In the genomic region with DNA sequence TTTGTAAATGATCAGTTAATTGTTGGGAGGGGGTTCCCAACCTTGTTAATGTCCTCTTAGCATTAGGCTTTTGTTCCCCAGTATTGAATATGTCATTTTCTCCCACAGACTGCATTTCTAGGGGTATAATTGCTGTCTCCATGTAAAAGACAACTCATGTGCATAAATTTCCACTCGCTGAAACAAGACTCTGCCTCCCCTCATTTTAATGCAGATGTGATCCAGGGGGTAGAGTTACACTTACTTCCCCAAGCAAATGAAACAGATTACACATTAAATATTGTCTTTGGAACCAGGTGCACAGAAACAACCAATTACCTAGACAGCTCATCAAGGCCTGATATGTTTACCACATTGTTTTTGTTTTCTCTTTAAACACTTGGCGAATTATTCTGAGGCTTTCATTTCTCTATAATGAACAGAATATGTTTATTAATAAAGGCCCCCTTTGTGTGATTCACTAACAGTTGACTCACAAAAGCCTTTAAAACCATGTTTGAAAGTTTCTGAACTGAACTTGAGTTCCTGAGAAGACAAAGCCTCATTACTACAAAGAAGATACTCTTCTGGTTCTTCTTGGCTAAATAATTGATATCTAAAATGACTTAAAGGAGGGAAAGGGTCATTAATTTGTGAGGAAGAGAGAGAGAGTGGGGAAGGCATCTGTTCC, we compare ENCODE assay signal across 18 cellular contexts. TPM values are rescaled to one million over a fixed set of nuclear protein-coding genes. Genes with fewer than 3 reads are reported as not detected.
DNase-seq lines count a peak whose midpoint lies in the region; ATAC-seq, FAIRE-seq and TF ChIP-seq lines count a peak whose summit lies in the region.
"Had no signal": no experiment of that assay in that cellular context is flagged by ENCODE, and none has a peak within 500 bp of the region (broad histone marks: within the 10 kb centered on the region; RNA-seq: fewer than 3 reads in every experiment).

No MANE protein-coding gene starts in this region.

- H3K36me3 ChIP-seq in K562 (ENCODE audit: control insufficient read depth, insufficient read depth, low read length) = no peaks in the 10 kb centered on the region
- H3K36me3 ChIP-seq: brain microvascular endothelial cell, pancreas, suprapubic skin had no signal

- H4K20me1 ChIP-seq in K562 (replicated peaks; ENCODE audit: control insufficient read depth, insufficient read depth, low read length) = no peaks in the 10 kb centered on the region

- no peak overlapping the region for H3K9ac ChIP-seq in K562 (ENCODE audit: insufficient read depth in 1 of 2, low read depth in 2 of 2, low read length in 2 of 2)

- TF ChIP-seq EP300 in K562 (IDR thresholded peaks at IDR 0.05; ENCODE audit: low read length) = no peak

- no peak overlapping the region for H3K27ac ChIP-seq in K562 (ENCODE audit: extremely low read depth, low read depth, low read length)
- H3K27ac ChIP-seq: 22Rv1, brain microvascular endothelial cell, pancreas, suprapubic skin had no signal

- in situ Hi-C loops in K562 (cut with MboI) = no loop called here

- no peak for TF ChIP-seq POLR2A in K562 (conservative IDR thresholded peaks at IDR 0.05)

- no peak for TF ChIP-seq RAD21 in K562 (CRISPR knock-in tag; conservative IDR thresholded peaks at IDR 0.05 in 1 of 2, IDR thresholded peaks at IDR 0.05 in 1 of 2)

- CTCF ChIA-PET in K562 (lab: Yijun Ruan, JAX; ENCODE audit: low intra/inter-chr PET ratio) = no interaction called here

- BruUV-seq in K562 (replicated peaks; lab: Mats Ljungman, UMichigan) = no TSS peak

- 40% methylated on average over 2 of the region's 2 CpGs for WGBS in K562 (ENCODE audit: insufficient coverage, low coverage, missing lambda C conversion rate)

- no peaks in the 10 kb centered on the region for H3K9me3 ChIP-seq in K562 (replicated peaks; ENCODE audit: control insufficient read depth, insufficient read depth, low read depth, low read length)
- H3K9me3 ChIP-seq: pancreas, suprapubic skin had no signal

- no peak overlapping the region for H3K4me2 ChIP-seq in K562 (ENCODE audit: insufficient read depth, low read length)
- H3K4me2 ChIP-seq: smooth muscle cell had no signal

- H3K27me3 ChIP-seq in K562 (ENCODE audit: control insufficient read depth in 2 of 2, insufficient read depth in 2 of 2, low read length in 2 of 2) = no peaks in the 10 kb centered on the region
- H3K27me3 ChIP-seq: brain microvascular endothelial cell, pancreas, suprapubic skin had no signal

- intact Hi-C loops in K562 (cut with micrococcal nuclease) = no loop called here

- TF ChIP-seq CTCF in K562 (IDR thresholded peaks at IDR 0.05 in 2 of 3, conservative IDR thresholded peaks at IDR 0.05 in 1 of 3; ENCODE audit: insufficient read depth in 2 of 3, low read depth in 1 of 3, low read length in 3 of 3) = no peak

- H3K79me2 ChIP-seq in K562 (ENCODE audit: control insufficient read depth, insufficient read depth, low read length) = no peaks in the 10 kb centered on the region

- FAIRE-seq in K562 (lab: Jason Lieb, UNC) = no peak
- FAIRE-seq: GM18507, pancreas had no signal

- no peaks in the 10 kb centered on the region; a peak in 1 of 5 replicates for H3K4me1 ChIP-seq in K562 (replicated peaks in 1 of 2; ENCODE audit: control insufficient read depth in 2 of 2, insufficient read depth in 2 of 2, low read length in 2 of 2)
- H3K4me1 ChIP-seq: suprapubic skin had no signal

- H3K4me3 ChIP-seq in K562 = no peak overlapping the region
- H3K4me3 ChIP-seq: pancreas, smooth muscle cell, suprapubic skin had no signal

- DNase-seq in DMS 273 (lab: John Stamatoyannopoulos, UW; ENCODE audit: unreplicated experiment) (peak; percentile 59), DMS 273 treated with DMSO at 0.1 percent for 48 hours (lab: John Stamatoyannopoulos, UW) (no peak), COLO829 (ENCODE audit: low spot score) (peak; percentile 54), NCI-H69 (lab: John Stamatoyannopoulos, UW) (peak; percentile 84), K562 (ENCODE audit: extremely low read depth in 1 of 4, low spot score in 3 of 4) (no peak), T-helper 9 cell (no peak), RKO (ENCODE audit: low spot score) (no peak)
- DNase-seq: brain microvascular endothelial cell; effector CD8-positive, alpha-beta T cell; foreskin fibroblast; GF-D8; GOT3; pancreas had no signal

- no peaks in the 10 kb centered on the region for H3K9me1 ChIP-seq in K562 (ENCODE audit: control insufficient read depth, insufficient read depth, low read length)

- H2AFZ ChIP-seq in K562 (ENCODE audit: low read depth, low read length) = peak overlapping the region; percentile 28; the same call in 1 of the 2 replicates

- POLR2A ChIA-PET in K562 (lab: Yijun Ruan, JAX) = interaction anchor here (2.2 kb wide), 1 partner anchor 15 kb away, joined by 9 read pairs; a partner anchor contains a TSS

- ATAC-seq in K562 (no peak), HG03378 (IDR thresholded peaks at IDR 0.05; ENCODE audit: unreplicated experiment) (no peak)
- ATAC-seq: pancreas had no signal

TF ChIP-seq in K562, 482 proteins besides CTCF, POLR2A, EP300 and RAD21:
- TF ChIP-seq RCOR1 (IDR thresholded peaks at IDR 0.05; ENCODE audit: borderline replicate concordance in 1 of 2, low read depth in 2 of 2, low read length in 2 of 2) (no peak), MYC (IDR thresholded peaks at IDR 0.05; ENCODE audit: low read depth, low read length) (0 out of 2 replicates have a peak, but pooled peaks have one; percentile 11), MYC (CRISPR knock-in tag; IDR thresholded peaks at IDR 0.05; ENCODE audit: borderline replicate concordance, low read depth) (no peak)

RNA-seq across cellular contexts. Expression of a gene that starts 15.0 kb away (rescaled TPM):
- 38.7 and 52.9 TPM in 2 replicates for total RNA-seq in K562 (2011; cell fraction: chromatin; rRNA removed; ENCODE audit: low replicate concordance)
- 26.2 and 27.5 TPM in 2 replicates for total RNA-seq in K562 (2011; cell fraction: nucleolus; rRNA removed)
- 35.6 and 47.0 TPM in 2 replicates for total RNA-seq in K562 (2011; cell fraction: nucleoplasm; rRNA removed)
- total RNA-seq in K562 (2014; rRNA removed) (4.3 and 4.4 TPM in 2 replicates), K562 (2014; rRNA removed; fragmentation: Illumina TruSeq; extraction: Trizol) (6.8 and 6.9 TPM in 2 replicates), K562 (2015; rRNA removed; fragmentation: Illumina TruSeq; extraction: Trizol) (3.8 and 4.5 TPM in 2 replicates), K562 (2021) (12.0 and 14.3 TPM in 2 replicates)
- polyA plus RNA-seq in K562 (2011; rRNA removed) (11.4 and 14.2 TPM in 2 replicates), K562 (2014; fragmentation: Illumina TruSeq; extraction: Trizol) (12.9 and 13.0 TPM in 2 replicates), K562 (2014; fragmentation: Nextera tagmentation; extraction: Ambion mirVana) (1 to 10 TPM; 4.7 to 7.9 TPM), K562 (2014; rRNA removed) (5.9 and 6.8 TPM in 2 replicates)
- 6.6 and 10.6 TPM in 2 replicates for polyA plus RNA-seq in K562 (2011; cell fraction: cytosol; rRNA removed)
- 12.8 and 15.9 TPM in 2 replicates for polyA plus RNA-seq in K562 (2011; cell fraction: nucleus; rRNA removed)
- polyA plus RNA-seq in K562 (2012) = 8.5 and 14.6 TPM in 2 replicates
- 21.8 and 29.3 TPM in 2 replicates for polyA minus RNA-seq in K562 (2011; rRNA and poly(A)+ RNA removed)
- polyA minus RNA-seq in K562 (2011; cell fraction: cytosol; rRNA and poly(A)+ RNA removed) = 10.3 and 12.3 TPM in 2 replicates
- polyA minus RNA-seq in K562 (2011; cell fraction: nucleus; rRNA and poly(A)+ RNA removed) = 14.8 and 26.1 TPM in 2 replicates

Comparison
In these comparisons a context has a peak if more than half of its experiments do, and no peak if none do; other contexts are left out.
1. DNase-seq: peak in DMS 273 (single experiment), COLO829 (single experiment) and NCI-H69 (single experiment); none in DMS 273 treated with DMSO at 0.1 percent for 48 hours (single experiment), K562 (0 of 4), T-helper 9 cell (single experiment) and RKO (single experiment).